Comparison of ENCODE assay signal across 16 cellular contexts in the genomic region with DNA sequence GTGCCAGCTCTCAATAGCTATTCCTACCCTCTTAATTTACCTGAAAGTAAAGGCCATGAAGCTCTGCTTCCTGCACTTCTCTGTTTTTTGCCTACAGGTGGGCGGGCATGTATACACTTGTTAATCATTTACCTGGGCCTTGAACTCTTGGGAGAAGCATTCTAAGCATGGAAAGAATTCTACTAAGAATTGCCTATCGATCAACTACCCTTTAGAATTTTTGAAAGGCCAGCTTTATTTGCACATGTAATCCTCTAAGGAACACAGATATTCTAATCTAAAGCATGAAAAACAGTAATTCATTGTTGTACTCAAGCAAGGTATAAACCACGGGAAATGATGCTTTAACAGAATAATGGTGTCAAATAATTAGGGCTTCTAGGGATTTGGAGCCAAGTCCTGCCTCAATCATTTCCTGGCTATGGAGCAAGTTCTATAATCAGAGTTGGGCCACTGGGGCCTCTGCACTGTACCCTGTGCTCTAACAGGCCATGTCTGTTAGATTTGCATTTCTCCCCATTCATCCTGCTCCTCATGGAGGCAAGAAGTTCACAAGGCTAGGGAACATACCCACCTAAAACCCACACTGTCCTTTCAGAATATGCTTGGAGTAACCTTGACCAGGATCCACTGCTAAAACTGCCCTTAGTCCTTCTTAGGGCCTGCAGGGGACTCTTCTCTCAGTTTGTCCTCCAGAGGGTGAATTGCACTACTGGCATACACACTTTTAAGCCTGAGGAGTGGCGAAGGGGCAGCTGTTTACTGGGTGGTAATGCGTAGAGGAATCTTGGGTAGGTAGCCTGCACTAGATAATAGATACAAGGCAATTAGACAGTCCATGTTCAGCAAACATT.
"Had no signal": no experiment of that assay in that cellular context is flagged by ENCODE, and none has a peak within 500 bp of the region (broad histone marks: within the 10 kb centered on the region; RNA-seq: fewer than 3 reads in every experiment).

No MANE protein-coding gene starts in this region.

- H3K9ac ChIP-seq: neural progenitor cell had no signal

- ATAC-seq: activated T-cell treated with anti-CD3 and anti-CD28 coated beads, Interleukin-2, amount 50 U/mL, for 72 hours; esophagus mucosa; left lung had no signal

- H3K4me3 ChIP-seq: ascending aorta, left lung, neural progenitor cell, sigmoid colon, spleen had no signal

- H3K27ac ChIP-seq: ascending aorta, left lung, neural progenitor cell, sigmoid colon, spleen, VCaP had no signal

- H3K27me3 ChIP-seq: ascending aorta, left lung, neural progenitor cell, sigmoid colon, spleen had no signal

- H3K4me2 ChIP-seq: neural progenitor cell had no signal

- H2AFZ ChIP-seq: neural progenitor cell had no signal

- H3K4me1 ChIP-seq: left lung, sigmoid colon, spleen had no signal

- DNase-seq: activated CD4-positive, alpha-beta T cell treated with anti-CD3 and anti-CD28 coated beads for 1 hour; activated effector memory CD4-positive, alpha-beta T cell treated with anti-CD3 and anti-CD28 coated beads, Interleukin-2, amount 50 U/mL, for 16 hours; activated naive CD4-positive, alpha-beta T cell treated with anti-CD3 and anti-CD28 coated beads, Interleukin-2, amount 50 U/mL, for 16 hours; activated T-cell treated with anti-CD3 and anti-CD28 coated beads, Interleukin-2, amount 50 U/mL, for 72 hours; effector CD4-positive, alpha-beta T cell; left lung; naive B cell; sigmoid colon; spleen; stimulated activated naive CD4-positive, alpha-beta T cell; SW 1271; T-helper 2 cell had no signal

- H3K9me3 ChIP-seq: ascending aorta, left lung, sigmoid colon, spleen had no signal

- H3K36me3 ChIP-seq: ascending aorta, left lung, neural progenitor cell, sigmoid colon, spleen had no signal
